7 cellular contexts compared by ENCODE assay signal in genomic region chr1:156502749-156503671, GRCh38. TPM values are rescaled to one million over a fixed set of nuclear protein-coding genes. Genes with fewer than 3 reads are reported as not detected.
DNase-seq lines count a peak whose midpoint lies in the region; ATAC-seq and TF ChIP-seq lines count a peak whose summit lies in the region.

No MANE protein-coding gene starts in this region.

- H3K9me3 ChIP-seq in NT2/D1 (ENCODE audit: insufficient read depth, low read length) (peaks cover 11% of the 10 kb centered on the region; the same call in 1 of the 2 replicates), iPS-18a (ENCODE audit: control insufficient read depth, low read depth, low read length) (no peaks in the 10 kb centered on the region), gastrocnemius medialis (no peaks in the 10 kb centered on the region)

- BruUV-seq in MCF 10A (replicated peaks; lab: Mats Ljungman, UMichigan): TSS peak; percentile 31

- H3K4me1 ChIP-seq in NT2/D1 (ENCODE audit: insufficient read depth, insufficient read length) (peaks cover 20% of the 10 kb centered on the region), iPS-18a (ENCODE audit: control insufficient read depth, low read depth, low read length) (peaks cover 42% of the 10 kb centered on the region), gastrocnemius medialis (peaks cover 46 to 60% of the 10 kb centered on the region in 2 donors)

- no peaks in the 10 kb centered on the region for H3K27me3 ChIP-seq in NT2/D1 (ENCODE audit: insufficient read depth, insufficient read length)
- H3K27me3 ChIP-seq in iPS-18a (ENCODE audit: control insufficient read depth, insufficient read depth, low read length): peaks cover 10% of the 10 kb centered on the region
- H3K27me3 ChIP-seq in gastrocnemius medialis: no peaks in the 10 kb centered on the region

- H3K36me3 ChIP-seq in NT2/D1 (ENCODE audit: insufficient read depth, insufficient read length, low read length): no peaks in the 10 kb centered on the region
- no peaks in the 10 kb centered on the region for H3K36me3 ChIP-seq in iPS-18a (ENCODE audit: control insufficient read depth, low read depth, low read length)
- H3K36me3 ChIP-seq in gastrocnemius medialis: no peaks in the 10 kb centered on the region

- no peaks in the 10 kb centered on the region for H3K27me3 Mint-ChIP-seq in MCF 10A (ENCODE audit: insufficient read depth, unreplicated experiment)

- in situ Hi-C loops in gastrocnemius medialis (cut with MboI; ENCODE audit: low sequenced_read_pairs in 4 of 4): no loop called here

- intact Hi-C loops in MCF 10A (cut with micrococcal nuclease) (loop anchor here (10.0 kb wide), 2 partner anchors 102 to 242 kb away; partner anchors contain the start of genes GPATCH4 and MRPL24), gastrocnemius medialis (cut with DNase I; ENCODE audit: low total_unique reads) (loop anchor here (5.0 kb wide), 1 partner anchor 159 kb away; no protein-coding TSS in a partner anchor)

- H3K9ac ChIP-seq in NT2/D1 (ENCODE audit: insufficient read length, low read depth): no peak overlapping the region
- peak overlapping the region; percentile 20 for H3K9ac ChIP-seq in iPS-18a (ENCODE audit: low read length)

- no peaks in the 10 kb centered on the region for H3K9me3 Mint-ChIP-seq in MCF 10A (ENCODE audit: unreplicated experiment)

- H3K4me3 ChIP-seq in NT2/D1 (ENCODE audit: insufficient read length, low read depth) (no peak overlapping the region), iPS-18a (ENCODE audit: low read length) (no peak overlapping the region), gastrocnemius medialis (peak overlapping the region; percentile 43 to 92 (median 77))

- POLR2A ChIA-PET in MCF 10A (lab: Yijun Ruan, JAX): interaction anchor here (0.6 to 11.2 kb wide), 19 partner anchors 9 to 544 kb away, joined by 3 to 549 read pairs (median 5); partner anchors contain the start of genes GPATCH4, HDGF, IQGAP3 and ISG20L2

- DNase-seq in GM04504 (ENCODE audit: low read depth) (peak; percentile 86), NT2/D1 (ENCODE audit: low read depth, low spot score) (peak; percentile 83), MCF 10A (ENCODE audit: unreplicated experiment) (peak; percentile 98), gastrocnemius medialis (peak; percentile 88 to 95), NCI-H1092 (lab: John Stamatoyannopoulos, UW) (no peak), NCI-H526 treated with DMSO at 0.1 percent for 48 hours (lab: John Stamatoyannopoulos, UW) (no peak)

- CTCF ChIA-PET in MCF 10A (lab: Yijun Ruan, JAX): interaction anchor here (0.6 to 5.9 kb wide), 23 partner anchors 8 to 383 kb away, joined by 3 to 79 read pairs (median 4); no protein-coding TSS in a partner anchor

- TF ChIP-seq CTCF in MCF 10A (IDR thresholded peaks at IDR 0.05; ENCODE audit: unreplicated experiment): no peak
- TF ChIP-seq CTCF in gastrocnemius medialis (IDR thresholded peaks at IDR 0.05 in 4 of 5, conservative IDR thresholded peaks at IDR 0.05 in 1 of 5): no peak

- TF ChIP-seq POLR2A in gastrocnemius medialis (IDR thresholded peaks at IDR 0.05): no peak

- peak overlapping the region; percentile 97 for H3K27ac Mint-ChIP-seq in MCF 10A (ENCODE audit: low read depth, unreplicated experiment)

- peak overlapping the region; percentile 85 for H3K4me3 Mint-ChIP-seq in MCF 10A (ENCODE audit: unreplicated experiment)

- H3K4me1 Mint-ChIP-seq in MCF 10A (ENCODE audit: insufficient read depth, unreplicated experiment): peaks cover 48% of the 10 kb centered on the region

- no peak overlapping the region for H3K27ac ChIP-seq in iPS-18a (ENCODE audit: low read length)
- H3K27ac ChIP-seq in gastrocnemius medialis: peak overlapping the region; percentile 96 to 99 (median 98)

- peak; percentile 32 to 35 for ATAC-seq in gastrocnemius medialis

- H3K36me3 Mint-ChIP-seq in MCF 10A (ENCODE audit: insufficient read depth, unreplicated experiment): peaks cover 7% of the 10 kb centered on the region

RNA-seq across cellular contexts. Expression of gene MEF2D, which starts 2.4 kb away (rescaled TPM):
- 113 and 131 TPM in 2 replicates for total RNA-seq in MCF 10A (2022)
- 100 to 1,000 TPM; 129 to 260 (median 168) TPM for total RNA-seq in gastrocnemius medialis

Comparison
In these comparisons a context has a peak if more than half of its experiments do, and no peak if none do; other contexts are left out.
1. DNase-seq: peak in GM04504 (single experiment), NT2/D1 (single experiment), MCF 10A (single experiment) and gastrocnemius medialis (2 of 2); none in NCI-H1092 (single experiment) and NCI-H526 treated with DMSO at 0.1 percent for 48 hours (single experiment).
2. H3K4me3 ChIP-seq: peak in gastrocnemius medialis (4 of 4); none in NT2/D1 (single experiment) and iPS-18a (single experiment).